Comparison of ENCODE assay signal across 17 cellular contexts in genomic region chr11:38019072-38019775, GRCh38.
DNase-seq lines count a peak whose midpoint lies in the region; ATAC-seq and TF ChIP-seq lines count a peak whose summit lies in the region.
"Had no signal": no experiment of that assay in that cellular context is flagged by ENCODE, and none has a peak within 500 bp of the region (broad histone marks: within the 10 kb centered on the region; RNA-seq: fewer than 3 reads in every experiment).

No MANE protein-coding gene starts in this region.

- ATAC-seq in GM21390 (IDR thresholded peaks at IDR 0.05; ENCODE audit: unreplicated experiment) (no peak), HG02798 (IDR thresholded peaks at IDR 0.05; ENCODE audit: poor library complexity, unreplicated experiment) (no peak), HG03571 (IDR thresholded peaks at IDR 0.05; ENCODE audit: unreplicated experiment) (no peak)
- ATAC-seq: activated naive CD8-positive, alpha-beta T cell treated with anti-CD3 and anti-CD28 coated beads, Interleukin-2, amount 50 U/mL, for 24 hours; CD8-positive, alpha-beta T cell; heart right ventricle; pancreas had no signal

- TF ChIP-seq CTCF in H9 (conservative IDR thresholded peaks at IDR 0.05) (peak; percentile 59; the same call in 2 of the 3 replicates), OCI-LY3 (IDR thresholded peaks at IDR 0.05; ENCODE audit: low read depth, low read length) (0 out of 2 replicates have a peak, but pooled peaks have one; percentile 8), cardiac fibroblast (IDR thresholded peaks at IDR 0.05; ENCODE audit: low read depth, low read length) (no peak), neural crest cell (conservative IDR thresholded peaks at IDR 0.05) (peak; percentile 14)

- H3K36me3 Mint-ChIP-seq in H9 (ENCODE audit: insufficient read depth in 1 of 3, low read depth in 3 of 3), result peaks cover 0 to 40% (median 6%) of the 10 kb centered on the region in 3 experiments; a peak in 6 of 7 replicates
- peaks cover 8% of the 10 kb centered on the region for H3K36me3 Mint-ChIP-seq in neural crest cell (ENCODE audit: low read depth)
- H3K36me3 Mint-ChIP-seq: CD8-positive, alpha-beta T cell had no signal

- no peak overlapping the region for H2BK20ac ChIP-seq in H9 (ENCODE audit: low read depth, low read length, poor library complexity, severe bottlenecking)

- H3K79me1 ChIP-seq in H9 (ENCODE audit: insufficient read depth, low read depth, low read length, poor library complexity, severe bottlenecking), result no peaks in the 10 kb centered on the region

- H4K8ac ChIP-seq in H9 (replicated peaks; ENCODE audit: insufficient read length, low read depth, low read length), result no peak overlapping the region

- H3K9me3 Mint-ChIP-seq in H9 (peaks cover 14 to 30% of the 10 kb centered on the region in 2 experiments), neural crest cell (peaks cover 3% of the 10 kb centered on the region)

- H3K18ac ChIP-seq in H9 (ENCODE audit: insufficient read length, low read depth, low read length), result no peak overlapping the region

- DNase-seq in H9, result peak; percentile 63
- peak; percentile 41 to 57 for DNase-seq in cardiac fibroblast (ENCODE audit: low read depth in 2 of 2)
- DNase-seq in neural crest cell (ENCODE audit: low read depth, low spot score), result no peak
- no peak for DNase-seq in foreskin melanocyte
- DNase-seq: activated naive CD8-positive, alpha-beta T cell treated with anti-CD3 and anti-CD28 coated beads, Interleukin-2, amount 50 U/mL, for 24 hours; effector memory CD4-positive, alpha-beta T cell; heart right ventricle; Karpas-422; mesenchymal stem cell; SHP77; tibial artery had no signal

- H3K27me3 ChIP-seq in H9 (ENCODE audit: insufficient read depth, low read length) (no peaks in the 10 kb centered on the region), OCI-LY3 (ENCODE audit: low read depth, low read length) (no peaks in the 10 kb centered on the region)
- H3K27me3 ChIP-seq: heart right ventricle, pancreas, tibial artery had no signal

- H3K27me3 Mint-ChIP-seq in H9 (ENCODE audit: low read depth) (no peaks in the 10 kb centered on the region), neural crest cell (ENCODE audit: low read depth) (no peaks in the 10 kb centered on the region)
- H3K27me3 Mint-ChIP-seq: activated naive CD8-positive, alpha-beta T cell treated with anti-CD3 and anti-CD28 coated beads, Interleukin-2, amount 50 U/mL, for 24 hours had no signal

- H2AFZ ChIP-seq in H9 (ENCODE audit: low read length) (no peak overlapping the region), OCI-LY3 (ENCODE audit: low read depth, low read length) (no peak overlapping the region)

- H3K27ac Mint-ChIP-seq in H9, result no peak overlapping the region
- H3K27ac Mint-ChIP-seq in neural crest cell (ENCODE audit: unreplicated experiment), result no peak overlapping the region
- H3K27ac Mint-ChIP-seq: activated naive CD8-positive, alpha-beta T cell treated with anti-CD3 and anti-CD28 coated beads, Interleukin-2, amount 50 U/mL, for 24 hours; CD8-positive, alpha-beta T cell had no signal

- H4K91ac ChIP-seq in H9 (ENCODE audit: insufficient read length, low read depth, low read length), result no peak overlapping the region

- no peak overlapping the region for H4K5ac ChIP-seq in H9 (ENCODE audit: insufficient read length, low read depth, low read length)

- H3K23ac ChIP-seq in H9 (ENCODE audit: insufficient read length, low read depth, low read length), result no peak overlapping the region

- WGBS in H9 (ENCODE audit: extremely low coverage, insufficient read length, low lambda C conversion rate), result no CpG with 5 or more reads among the region's 5 CpGs

- H4K20me1 ChIP-seq in H9 (ENCODE audit: control insufficient read depth, insufficient read depth, insufficient read length) (no peaks in the 10 kb centered on the region), OCI-LY3 (ENCODE audit: insufficient read depth, low read length) (no peaks in the 10 kb centered on the region)

- no peak overlapping the region for H3K4me3 Mint-ChIP-seq in H9
- no peak overlapping the region for H3K4me3 Mint-ChIP-seq in neural crest cell
- H3K4me3 Mint-ChIP-seq: activated naive CD8-positive, alpha-beta T cell treated with anti-CD3 and anti-CD28 coated beads, Interleukin-2, amount 50 U/mL, for 24 hours; CD8-positive, alpha-beta T cell had no signal

- H3K4me1 Mint-ChIP-seq in H9 (no peaks in the 10 kb centered on the region), neural crest cell (no peaks in the 10 kb centered on the region)
- H3K4me1 Mint-ChIP-seq: activated naive CD8-positive, alpha-beta T cell treated with anti-CD3 and anti-CD28 coated beads, Interleukin-2, amount 50 U/mL, for 24 hours had no signal

- no peak overlapping the region for H2BK15ac ChIP-seq in H9 (ENCODE audit: low read depth, low read length)

- H3K4me3 ChIP-seq in OCI-LY3 (ENCODE audit: low read length), result no peak overlapping the region
- no peak overlapping the region for H3K4me3 ChIP-seq in cardiac fibroblast (replicated peaks in 1 of 2; ENCODE audit: low read depth in 2 of 2, low read length in 2 of 2)
- H3K4me3 ChIP-seq: heart right ventricle, pancreas, tibial artery had no signal

- H3K36me3 ChIP-seq in OCI-LY3 (replicated peaks; ENCODE audit: low read depth, low read length), result no peaks in the 10 kb centered on the region
- H3K36me3 ChIP-seq: heart right ventricle, pancreas, tibial artery had no signal

- H3K4me1 ChIP-seq in H9 (ENCODE audit: insufficient read depth, low read length) (no peaks in the 10 kb centered on the region), OCI-LY3 (ENCODE audit: low read length) (no peaks in the 10 kb centered on the region)
- H3K4me1 ChIP-seq: heart right ventricle, pancreas had no signal

- H3K4ac ChIP-seq in H9 (ENCODE audit: low read depth, low read length), result no peak overlapping the region

- H3K79me2 ChIP-seq in H9 (ENCODE audit: insufficient read depth, low read length), result no peaks in the 10 kb centered on the region
- H3K79me2 ChIP-seq in OCI-LY3 (ENCODE audit: low read length), result no peaks in the 10 kb centered on the region

- H3K9me3 ChIP-seq in H9 (ENCODE audit: control insufficient read depth, low read depth, low read length) (no peaks in the 10 kb centered on the region), OCI-LY3 (ENCODE audit: insufficient read depth, low read length) (no peaks in the 10 kb centered on the region)
- H3K9me3 ChIP-seq: pancreas, tibial artery had no signal

- no peak overlapping the region for H3K27ac ChIP-seq in H9 (ENCODE audit: insufficient read length, low read depth, low read length)
- H3K27ac ChIP-seq in OCI-LY3 (ENCODE audit: low read length), result no peak overlapping the region
- H3K27ac ChIP-seq: heart right ventricle, pancreas, tibial artery had no signal

- no peak overlapping the region for H3T11ph ChIP-seq in H9 (ENCODE audit: low read length)

- no peak overlapping the region for H2BK12ac ChIP-seq in H9 (ENCODE audit: insufficient read length, low read depth, low read length)

- no peak overlapping the region for H2BK120ac ChIP-seq in H9 (ENCODE audit: low read depth, low read length, poor library complexity, severe bottlenecking)

- no peak overlapping the region for H3K9ac ChIP-seq in H9 (ENCODE audit: extremely low read depth, insufficient read length, low read length)
- H3K9ac ChIP-seq in OCI-LY3 (ENCODE audit: low read length), result no peak overlapping the region

- H3K14ac ChIP-seq in H9 (ENCODE audit: insufficient read depth, low read length), result no peak overlapping the region

- H3K56ac ChIP-seq in H9 (ENCODE audit: insufficient read length, low read depth, low read length), result no peak overlapping the region

- no peak overlapping the region for H2AK5ac ChIP-seq in H9 (ENCODE audit: insufficient read length, low read length)

- no peak overlapping the region for H3K4me2 ChIP-seq in H9 (ENCODE audit: insufficient read depth, insufficient read length, low read length)
- H3K4me2 ChIP-seq in OCI-LY3 (ENCODE audit: low read length), result no peak overlapping the region

- H3K23me2 ChIP-seq in H9 (ENCODE audit: insufficient read length, low read depth, low read length, poor library complexity, severe bottlenecking), result no peaks in the 10 kb centered on the region

- H2BK5ac ChIP-seq in H9 (ENCODE audit: insufficient read length, low read length), result no peak overlapping the region

Comparison
In these comparisons a context has a peak if more than half of its experiments do, and no peak if none do; other contexts are left out.
1. DNase-seq: peak in H9 (single experiment) and cardiac fibroblast (2 of 2); none in neural crest cell (single experiment) and foreskin melanocyte (single experiment).